Comparison of ENCODE assay signal across 8 cellular contexts in the genomic region with DNA sequence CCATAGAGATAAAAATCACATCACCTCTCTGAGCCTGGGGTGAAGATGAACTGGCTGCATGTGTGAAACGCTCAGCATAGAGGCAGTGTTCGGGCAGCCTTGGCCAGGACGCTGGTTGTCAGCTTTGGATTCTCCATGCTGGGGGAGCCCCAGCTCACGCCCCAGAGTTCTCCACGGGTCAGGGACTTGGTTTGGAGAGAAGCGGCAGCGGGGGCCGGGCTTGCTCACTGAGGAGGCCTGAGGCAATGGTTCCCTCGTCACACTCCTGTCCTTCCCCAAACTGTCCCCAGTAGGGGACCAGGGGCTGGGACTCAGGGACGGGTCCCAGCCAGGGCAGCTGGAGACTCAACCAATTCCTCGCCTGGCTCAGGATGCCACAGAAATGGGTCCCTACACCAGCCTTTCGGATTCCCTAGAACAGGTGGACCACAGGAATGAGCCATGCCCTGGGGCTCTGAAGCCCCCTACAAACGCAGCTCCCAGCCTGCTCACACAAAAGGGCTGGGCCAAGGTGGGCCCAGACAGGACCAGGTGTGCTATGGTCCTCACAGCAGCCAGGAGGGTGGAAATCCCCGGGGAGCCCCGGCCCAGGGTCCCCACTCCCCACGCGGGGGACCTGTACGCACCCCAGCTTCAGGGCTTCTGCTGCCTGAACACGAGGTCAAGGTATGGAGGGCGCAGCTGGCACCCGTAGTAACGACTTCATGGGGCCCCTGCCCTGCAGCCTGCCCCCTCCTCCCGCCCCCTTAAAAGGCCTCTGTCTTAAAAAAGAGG. TPM values are rescaled to one million over a fixed set of nuclear protein-coding genes. Genes with fewer than 3 reads are reported as not detected.
DNase-seq lines count a peak whose midpoint lies in the region; ATAC-seq and TF ChIP-seq lines count a peak whose summit lies in the region.

No MANE protein-coding gene starts in this region.

- H3K27ac ChIP-seq in DOHH2 (ENCODE audit: low read depth, low read length) (no peak overlapping the region), gastroesophageal sphincter (peak overlapping the region; percentile 36 to 97 (median 94)), parathyroid adenoma (no peak overlapping the region)

- H4K20me1 ChIP-seq in DOHH2 (ENCODE audit: control insufficient read depth, insufficient read depth, low read depth, low read length): no peaks in the 10 kb centered on the region

- WGBS in gastroesophageal sphincter (ENCODE audit: low coverage in 1 of 2), 2 donors: no CpG with 5 or more reads among the region's 23 CpGs

- no peaks in the 10 kb centered on the region for H3K9me2 ChIP-seq in DOHH2 (replicated peaks; ENCODE audit: control insufficient read depth, low read length)

- DNase-seq in occipital lobe (lab: John Stamatoyannopoulos, UW) (no peak), SW 1271 (lab: John Stamatoyannopoulos, UW) (no peak), NCI-H69 (lab: John Stamatoyannopoulos, UW) (no peak)

- H3K4me3 ChIP-seq in DOHH2 (ENCODE audit: low read length) (peak overlapping the region; percentile 80), WI38 (ENCODE audit: low read depth, low read length) (peak overlapping the region; percentile 84), gastroesophageal sphincter (peak overlapping the region; percentile 64 to 93), parathyroid adenoma (ENCODE audit: low read depth, low read length) (peak overlapping the region; percentile 86)

- ATAC-seq in gastroesophageal sphincter: no peak
- ATAC-seq in HG03432 (IDR thresholded peaks at IDR 0.05; ENCODE audit: unreplicated experiment): no peak

- no peak overlapping the region for H3K9ac ChIP-seq in parathyroid adenoma

- no peak for TF ChIP-seq EP300 in gastroesophageal sphincter (IDR thresholded peaks at IDR 0.05)

- TF ChIP-seq CTCF in DOHH2 (IDR thresholded peaks at IDR 0.05; ENCODE audit: low read depth, low read length, poor library complexity, severe bottlenecking) (no peak), WI38 (IDR thresholded peaks at IDR 0.05; ENCODE audit: low read depth, low read length) (no peak), gastroesophageal sphincter (IDR thresholded peaks at IDR 0.05) (no peak), parathyroid adenoma (IDR thresholded peaks at IDR 0.05) (no peak)

- no peaks in the 10 kb centered on the region for H3F3A ChIP-seq in DOHH2 (ENCODE audit: control insufficient read depth, insufficient read depth)

- H3K79me2 ChIP-seq in DOHH2 (ENCODE audit: control insufficient read depth, low read length) (no peaks in the 10 kb centered on the region), parathyroid adenoma (peaks cover 5% of the 10 kb centered on the region)

- H3K9me3 ChIP-seq in DOHH2 (ENCODE audit: control insufficient read depth, insufficient read depth, low read length): no peaks in the 10 kb centered on the region
- H3K9me3 ChIP-seq in gastroesophageal sphincter: no peaks in the 10 kb centered on the region
- no peaks in the 10 kb centered on the region for H3K9me3 ChIP-seq in parathyroid adenoma (ENCODE audit: control insufficient read depth, low read length)

- no peak for TF ChIP-seq POLR2A in gastroesophageal sphincter (IDR thresholded peaks at IDR 0.05)

- H3K4me1 ChIP-seq in DOHH2 (ENCODE audit: control insufficient read depth, low read length): peaks cover 26% of the 10 kb centered on the region
- peaks cover 5 to 86% (median 61%) of the 10 kb centered on the region in 3 donors for H3K4me1 ChIP-seq in gastroesophageal sphincter
- H3K4me1 ChIP-seq in parathyroid adenoma: peaks cover 12% of the 10 kb centered on the region

- H3K27me3 ChIP-seq in DOHH2 (ENCODE audit: control insufficient read depth, low read length) (no peaks in the 10 kb centered on the region), gastroesophageal sphincter (no peaks in the 10 kb centered on the region), parathyroid adenoma (ENCODE audit: control insufficient read depth, insufficient read depth, low read length) (no peaks in the 10 kb centered on the region)

- H2AFZ ChIP-seq in parathyroid adenoma: no peak overlapping the region

- H3K4me2 ChIP-seq in DOHH2 (ENCODE audit: low read length) (peak overlapping the region; percentile 82), parathyroid adenoma (ENCODE audit: low read length) (peak overlapping the region; percentile 89)

- H3K36me3 ChIP-seq in DOHH2 (ENCODE audit: control insufficient read depth, low read length) (no peaks in the 10 kb centered on the region), gastroesophageal sphincter (peaks cover 0 to 22% of the 10 kb centered on the region in 2 donors), parathyroid adenoma (ENCODE audit: control insufficient read depth, insufficient read depth, low read length) (no peaks in the 10 kb centered on the region)

RNA-seq across cellular contexts. Expression of a gene that starts 1.4 kb away (rescaled TPM):
- total RNA-seq in gastroesophageal sphincter (10 to 100 TPM; 36.1 to 76.2 (median 55.6) TPM), occipital lobe (19.7 TPM)

RNA-seq across cellular contexts. Expression of a gene that starts 18.6 kb away (rescaled TPM):
- total RNA-seq in gastroesophageal sphincter: 10 to 100 TPM in 3 of 4 donors, 1 to 10 TPM in 1; 10.0 to 16.3 (median 12.7) TPM
- total RNA-seq in occipital lobe: 37.4 TPM

RNA-seq across cellular contexts. Expression of a gene that starts 18.6 kb away (rescaled TPM):
- 1 to 10 TPM; 1.5 to 4.6 (median 2.6) TPM for total RNA-seq in gastroesophageal sphincter
- total RNA-seq in occipital lobe: 7.8 TPM

Comparison
In these comparisons a context has a peak if more than half of its experiments do, and no peak if none do; other contexts are left out.
1. H3K27ac ChIP-seq: peak in gastroesophageal sphincter (4 of 4); none in DOHH2 (single experiment) and parathyroid adenoma (single experiment).
2. Peak in every context shown above with its lines, with median percentiles within 50 percentile points of each other: H3K4me3 ChIP-seq.